Comparison of ENCODE assay signal across 28 cellular contexts in the genomic region with DNA sequence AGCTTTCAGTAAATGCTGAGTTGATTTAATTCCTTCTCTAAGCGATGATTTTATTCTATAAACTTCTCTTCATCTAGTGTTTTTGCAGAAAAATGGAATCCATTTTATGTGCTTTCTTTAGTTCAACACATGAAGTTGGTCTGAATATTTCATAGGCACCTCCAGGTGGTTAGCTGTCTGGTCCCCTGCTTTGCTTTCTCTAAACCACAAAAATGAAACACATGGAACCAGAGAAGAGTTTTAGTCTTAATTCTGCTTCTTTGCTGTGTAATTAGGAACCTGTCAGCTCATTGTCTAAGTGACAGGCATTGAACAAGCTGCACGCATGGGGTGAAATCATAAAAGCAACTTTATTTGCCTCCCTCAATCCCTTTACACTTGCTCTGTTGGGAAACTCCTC.
"Had no signal": no experiment of that assay in that cellular context is flagged by ENCODE, and none has a peak within 500 bp of the region (broad histone marks: within the 10 kb centered on the region; RNA-seq: fewer than 3 reads in every experiment).

No MANE protein-coding gene starts in this region.

- H3K4me1 Mint-ChIP-seq: activated CD4-positive, alpha-beta T cell treated with anti-CD3 and anti-CD28 coated beads, Interleukin-2, amount 10 ng/mL, durations not matched to agents 24 days and 14 days; activated naive CD8-positive, alpha-beta T cell treated with anti-CD3 and anti-CD28 coated beads for 36 hours; activated T-helper 17 cell treated with anti-CD3 and anti-CD28 coated beads, Interleukin-2, amount 50 U/mL, for 72 hours; central memory CD8-positive, alpha-beta T cell; IgD-negative memory B cell had no signal

- H3K4me3 Mint-ChIP-seq: activated CD4-positive, alpha-beta T cell treated with anti-CD3 and anti-CD28 coated beads, Interleukin-2, amount 10 ng/mL, durations not matched to agents 24 days and 14 days; activated CD8-positive, alpha-beta T cell treated with anti-CD3 and anti-CD28 coated beads for 36 hours; activated naive CD8-positive, alpha-beta T cell treated with anti-CD3 and anti-CD28 coated beads for 36 hours; activated T-cell treated with anti-CD3 and anti-CD28 coated beads, Interleukin-2, amount 50 U/mL, for 72 hours; activated T-helper 17 cell treated with anti-CD3 and anti-CD28 coated beads, Interleukin-2, amount 50 U/mL, for 72 hours; central memory CD8-positive, alpha-beta T cell; IgD-negative memory B cell had no signal

- DNase-seq: activated CD4-positive, alpha-beta T cell treated with anti-CD3 and anti-CD28 coated beads, Interleukin-2, amount 10 ng/mL, durations not matched to agents 24 days and 14 days; activated CD4-positive, alpha-beta T cell treated with anti-CD3 and anti-CD28 coated beads, Interleukin-2, amount 50 U/mL, for 4 hours; activated CD8-positive, alpha-beta T cell treated with anti-CD3 and anti-CD28 coated beads for 36 hours; activated effector memory CD4-positive, alpha-beta T cell treated with anti-CD3 and anti-CD28 coated beads, Interleukin-2, amount 50 U/mL, for 16 hours; activated naive CD4-positive, alpha-beta T cell; activated naive CD4-positive, alpha-beta T cell treated with anti-CD3 and anti-CD28 coated beads, Interleukin-2, amount 50 U/mL, for 16 hours; activated naive CD8-positive, alpha-beta T cell treated with anti-CD3 and anti-CD28 coated beads for 36 hours; activated T-cell treated with anti-CD3 and anti-CD28 coated beads, Interleukin-2, amount 50 U/mL, for 1 hour; activated T-cell treated with anti-CD3 and anti-CD28 coated beads, Interleukin-2, amount 50 U/mL, for 72 hours; amniotic stem cell; aorta; KG1; NCI-H1105; NCI-H1436 treated with DMSO at 0.1 percent for 48 hours; NCI-H1930; NCI-H2081 treated with DMSO at 0.1 percent for 48 hours; NCI-H2171; NCI-H446 treated with DMSO at 0.1 percent for 48 hours; NCI-H524; NCI-H748 treated with DMSO at 0.1 percent for 48 hours; SHP77; SJCRH30; T1000 had no signal

- H3K4me3 ChIP-seq: cardiac muscle cell, SJCRH30, SK-N-MC had no signal

- H3K27ac Mint-ChIP-seq: activated CD4-positive, alpha-beta T cell treated with anti-CD3 and anti-CD28 coated beads, Interleukin-2, amount 10 ng/mL, durations not matched to agents 24 days and 14 days; activated CD8-positive, alpha-beta T cell treated with anti-CD3 and anti-CD28 coated beads for 36 hours; activated naive CD8-positive, alpha-beta T cell treated with anti-CD3 and anti-CD28 coated beads for 36 hours; activated T-cell treated with anti-CD3 and anti-CD28 coated beads, Interleukin-2, amount 50 U/mL, for 72 hours; activated T-helper 17 cell treated with anti-CD3 and anti-CD28 coated beads, Interleukin-2, amount 50 U/mL, for 72 hours; IgD-negative memory B cell had no signal

- H3K27ac ChIP-seq: cardiac muscle cell, SJCRH30, SK-N-MC had no signal

- H3K27me3 ChIP-seq: cardiac muscle cell, SJCRH30 had no signal

- H3K4me1 ChIP-seq: SJCRH30 had no signal

- H3K36me3 Mint-ChIP-seq: activated naive CD8-positive, alpha-beta T cell treated with anti-CD3 and anti-CD28 coated beads for 36 hours had no signal

- H3K27me3 Mint-ChIP-seq: activated CD4-positive, alpha-beta T cell treated with anti-CD3 and anti-CD28 coated beads, Interleukin-2, amount 10 ng/mL, durations not matched to agents 24 days and 14 days; activated CD8-positive, alpha-beta T cell treated with anti-CD3 and anti-CD28 coated beads for 36 hours; activated naive CD8-positive, alpha-beta T cell treated with anti-CD3 and anti-CD28 coated beads for 36 hours; activated T-helper 17 cell treated with anti-CD3 and anti-CD28 coated beads, Interleukin-2, amount 50 U/mL, for 72 hours; central memory CD8-positive, alpha-beta T cell; IgD-negative memory B cell had no signal

- H3K9me3 Mint-ChIP-seq: activated CD4-positive, alpha-beta T cell treated with anti-CD3 and anti-CD28 coated beads, Interleukin-2, amount 10 ng/mL, durations not matched to agents 24 days and 14 days; activated CD8-positive, alpha-beta T cell treated with anti-CD3 and anti-CD28 coated beads for 36 hours; activated naive CD8-positive, alpha-beta T cell treated with anti-CD3 and anti-CD28 coated beads for 36 hours; activated T-cell treated with anti-CD3 and anti-CD28 coated beads, Interleukin-2, amount 50 U/mL, for 72 hours; activated T-helper 17 cell treated with anti-CD3 and anti-CD28 coated beads, Interleukin-2, amount 50 U/mL, for 72 hours; central memory CD8-positive, alpha-beta T cell had no signal

- H3K36me3 ChIP-seq: cardiac muscle cell, SJCRH30 had no signal

- H3K9me3 ChIP-seq: SJCRH30 had no signal
